In genomic region chr19:37980419-37980975, GRCh38 we compare ENCODE assay signal across 13 cellular contexts.
DNase-seq lines count a peak whose midpoint lies in the region; ATAC-seq and TF ChIP-seq lines count a peak whose summit lies in the region.
"Had no signal": no experiment of that assay in that cellular context is flagged by ENCODE, and none has a peak within 500 bp of the region (broad histone marks: within the 10 kb centered on the region; RNA-seq: fewer than 3 reads in every experiment).

No MANE protein-coding gene starts in this region.

- H2AFZ ChIP-seq in osteoblast (ENCODE audit: low read length), result no peak overlapping the region
- no peak overlapping the region for H2AFZ ChIP-seq in PC-9

- H3K27ac ChIP-seq in osteoblast (ENCODE audit: low read depth, low read length) (peak overlapping the region; percentile 50), PC-9 (no peak overlapping the region)

- H3K79me2 ChIP-seq in osteoblast (ENCODE audit: insufficient read depth, low read length) (peaks cover 96% of the 10 kb centered on the region), PC-9 (ENCODE audit: low read depth) (no peaks in the 10 kb centered on the region)

- H3K4me2 ChIP-seq in osteoblast (ENCODE audit: insufficient read depth, low read length), result no peak overlapping the region
- no peak overlapping the region for H3K4me2 ChIP-seq in PC-9

- peak overlapping the region; percentile 18 for H3K27ac Mint-ChIP-seq in stimulated activated naive CD8-positive, alpha-beta T cell treated with anti-CD3 and anti-CD28 coated beads, Interleukin-15, Interleukin-2, amounts not matched to agents 100 ng/mL and 50 ng/mL, for 24 hours
- H3K27ac Mint-ChIP-seq in endothelial cell (ENCODE audit: unreplicated experiment), result no peak overlapping the region
- H3K27ac Mint-ChIP-seq: activated T-helper 1 cell treated with anti-CD3 and anti-CD28 coated beads, Interleukin-12 subunit alpha, Interleukin-12 subunit beta, Interleukin-2, Interleukin-4 antibody, amounts not matched to agents 30 ng/mL and 10 ng/mL and 1 ng/mL, durations not matched to agents 14 hours and 24 hours and 36 hours had no signal

- TF ChIP-seq CTCF in epithelial cell of proximal tubule (conservative IDR thresholded peaks at IDR 0.05; ENCODE audit: low read depth, low read length) (no peak), osteoblast (IDR thresholded peaks at IDR 0.05; ENCODE audit: extremely low read depth, low read depth, low read length) (no peak), endothelial cell (IDR thresholded peaks at IDR 0.05; ENCODE audit: unreplicated experiment) (no peak), PC-9 (conservative IDR thresholded peaks at IDR 0.05) (no peak)

- ATAC-seq in stimulated activated naive CD8-positive, alpha-beta T cell treated with anti-CD3 and anti-CD28 coated beads, Interleukin-15, Interleukin-2, amounts not matched to agents 100 U/mL and 50 U/mL, for 24 hours, result no peak
- ATAC-seq in GM21737 (IDR thresholded peaks at IDR 0.05; ENCODE audit: unreplicated experiment) (no peak), HG02610 (IDR thresholded peaks at IDR 0.05; ENCODE audit: unreplicated experiment) (no peak)
- ATAC-seq: activated CD4-positive, CD25-positive, alpha-beta regulatory T cell treated with anti-CD3 and anti-CD28 coated beads, Interleukin-2, amount 50 U/mL, for 24 hours; Right ventricle myocardium inferior had no signal

- no peak overlapping the region for H3K4me3 Mint-ChIP-seq in stimulated activated naive CD8-positive, alpha-beta T cell treated with anti-CD3 and anti-CD28 coated beads, Interleukin-15, Interleukin-2, amounts not matched to agents 100 ng/mL and 50 ng/mL, for 24 hours
- H3K4me3 Mint-ChIP-seq in endothelial cell (ENCODE audit: unreplicated experiment), result no peak overlapping the region
- H3K4me3 Mint-ChIP-seq: activated T-helper 1 cell treated with anti-CD3 and anti-CD28 coated beads, Interleukin-12 subunit alpha, Interleukin-12 subunit beta, Interleukin-2, Interleukin-4 antibody, amounts not matched to agents 30 ng/mL and 10 ng/mL and 1 ng/mL, durations not matched to agents 14 hours and 24 hours and 36 hours had no signal

- no peaks in the 10 kb centered on the region for H3K36me3 Mint-ChIP-seq in stimulated activated naive CD8-positive, alpha-beta T cell treated with anti-CD3 and anti-CD28 coated beads, Interleukin-15, Interleukin-2, amounts not matched to agents 100 ng/mL and 50 ng/mL, for 24 hours (ENCODE audit: low read depth)
- peaks cover 4% of the 10 kb centered on the region for H3K36me3 Mint-ChIP-seq in endothelial cell (ENCODE audit: low read depth, unreplicated experiment)

- H3K4me3 ChIP-seq in epithelial cell of proximal tubule (ENCODE audit: low read depth, low read length) (no peak overlapping the region), osteoblast (ENCODE audit: insufficient read depth, low read length) (no peak overlapping the region), PC-9 (no peak overlapping the region)

- no peaks in the 10 kb centered on the region for H3K27me3 Mint-ChIP-seq in stimulated activated naive CD8-positive, alpha-beta T cell treated with anti-CD3 and anti-CD28 coated beads, Interleukin-15, Interleukin-2, amounts not matched to agents 100 ng/mL and 50 ng/mL, for 24 hours
- peaks cover 3% of the 10 kb centered on the region for H3K27me3 Mint-ChIP-seq in endothelial cell (ENCODE audit: unreplicated experiment)

- CTCF ChIA-PET in PC-9 (lab: Charles Lee), result no interaction called here

- no peak for DNase-seq in stimulated activated naive CD8-positive, alpha-beta T cell treated with anti-CD3 and anti-CD28 coated beads, Interleukin-15, Interleukin-2, amounts not matched to agents 100 U/mL and 50 U/mL, for 24 hours
- peak; percentile 99 for DNase-seq in epithelial cell of proximal tubule (ENCODE audit: low read depth)
- no peak for DNase-seq in osteoblast (ENCODE audit: insufficient read length, low spot score, missing footprints)
- DNase-seq in endothelial cell (ENCODE audit: low spot score), result no peak
- DNase-seq in PC-9, result no peak
- DNase-seq: GDM1, left cardiac atrium had no signal

- H3K4me1 ChIP-seq in osteoblast (ENCODE audit: insufficient read depth, low read length), result peaks cover 11% of the 10 kb centered on the region
- peaks cover 11% of the 10 kb centered on the region for H3K4me1 ChIP-seq in PC-9 (replicated peaks; ENCODE audit: insufficient read depth)

- H3K9me2 ChIP-seq in PC-9 (ENCODE audit: insufficient read depth), result no peaks in the 10 kb centered on the region

- H3K36me3 ChIP-seq in osteoblast (ENCODE audit: insufficient read depth, low read length), result no peaks in the 10 kb centered on the region
- H3K36me3 ChIP-seq in PC-9 (ENCODE audit: low read depth), result no peaks in the 10 kb centered on the region

- no peaks in the 10 kb centered on the region for H3K9me3 ChIP-seq in osteoblast (ENCODE audit: low read depth, low read length)
- no peaks in the 10 kb centered on the region for H3K9me3 ChIP-seq in PC-9 (ENCODE audit: insufficient read depth, low read depth)

- H3K9me3 Mint-ChIP-seq in stimulated activated naive CD8-positive, alpha-beta T cell treated with anti-CD3 and anti-CD28 coated beads, Interleukin-15, Interleukin-2, amounts not matched to agents 100 ng/mL and 50 ng/mL, for 24 hours, result no peaks in the 10 kb centered on the region
- no peaks in the 10 kb centered on the region for H3K9me3 Mint-ChIP-seq in endothelial cell (ENCODE audit: unreplicated experiment)
- H3K9me3 Mint-ChIP-seq: activated T-helper 1 cell treated with anti-CD3 and anti-CD28 coated beads, Interleukin-12 subunit alpha, Interleukin-12 subunit beta, Interleukin-2, Interleukin-4 antibody, amounts not matched to agents 30 ng/mL and 10 ng/mL and 1 ng/mL, durations not matched to agents 14 hours and 24 hours and 36 hours had no signal

- intact Hi-C loops in PC-9 (cut with micrococcal nuclease; ENCODE audit: unreplicated experiment), result no loop called here

- peaks cover 21% of the 10 kb centered on the region for H3K4me1 Mint-ChIP-seq in stimulated activated naive CD8-positive, alpha-beta T cell treated with anti-CD3 and anti-CD28 coated beads, Interleukin-15, Interleukin-2, amounts not matched to agents 100 ng/mL and 50 ng/mL, for 24 hours (ENCODE audit: low read depth)
- H3K4me1 Mint-ChIP-seq in endothelial cell (ENCODE audit: unreplicated experiment), result peaks cover 7% of the 10 kb centered on the region

- POLR2A ChIA-PET in PC-9 (lab: Charles Lee; ENCODE audit: unreplicated experiment), result interaction anchor here (0.5 kb wide), 1 partner anchor 1843 kb away, joined by 3 read pairs; no protein-coding TSS in a partner anchor

- H4K20me1 ChIP-seq in osteoblast (ENCODE audit: insufficient read depth, low read length), result peaks cover 5% of the 10 kb centered on the region
- peaks cover 4% of the 10 kb centered on the region; the same call in 1 of the 2 replicates for H4K20me1 ChIP-seq in PC-9 (ENCODE audit: insufficient read depth)

- BruUV-seq in PC-9 (replicated peaks; lab: Mats Ljungman, UMichigan), result no TSS peak

- no peaks in the 10 kb centered on the region; the same call in 1 of the 2 replicates for H3F3A ChIP-seq in PC-9 (ENCODE audit: insufficient read depth, low read depth)

- no peaks in the 10 kb centered on the region for H3K27me3 ChIP-seq in osteoblast (ENCODE audit: insufficient read depth, low read length)
- H3K27me3 ChIP-seq in PC-9 (ENCODE audit: insufficient read depth, low read depth), result no peaks in the 10 kb centered on the region
